8 cellular contexts compared by ENCODE assay signal in genomic region chr5:59040007-59040803, GRCh38.
DNase-seq lines count a peak whose midpoint lies in the region; ATAC-seq, FAIRE-seq and TF ChIP-seq lines count a peak whose summit lies in the region.

No MANE protein-coding gene starts in this region.

- H3K9ac ChIP-seq in parathyroid adenoma: no peak overlapping the region

- TF ChIP-seq CTCF in fibroblast of mammary gland (conservative IDR thresholded peaks at IDR 0.05; ENCODE audit: control insufficient read depth, insufficient read depth, low read depth, low read length): no peak
- TF ChIP-seq CTCF in parathyroid adenoma (IDR thresholded peaks at IDR 0.05): no peak

- DNase-seq in GM12892 (ENCODE audit: insufficient read length): no peak
- DNase-seq in SJSA1 (ENCODE audit: low read depth in 1 of 2, low spot score in 2 of 2): no peak
- peak; percentile 91 for DNase-seq in fibroblast of mammary gland (ENCODE audit: low read depth)
- DNase-seq in ACHN: no peak

- in situ Hi-C loops in ACHN (cut with HindIII; ENCODE audit: low pct_ligation_motif_present, low pct_unique_long_range_greater_than_20kb, low sequenced_read_pairs): no loop called here

- H3K4me3 ChIP-seq in SJSA1 (peak overlapping the region; percentile 66), fibroblast of mammary gland (ENCODE audit: control insufficient read depth, low read depth, low read length) (peak overlapping the region; percentile 70), parathyroid adenoma (ENCODE audit: low read depth, low read length) (peak overlapping the region; percentile 61)

- H3K9me3 ChIP-seq in SJSA1 (replicated peaks) (no peaks in the 10 kb centered on the region), parathyroid adenoma (ENCODE audit: control insufficient read depth, low read length) (no peaks in the 10 kb centered on the region)

- peak overlapping the region; percentile 93 for H2AFZ ChIP-seq in parathyroid adenoma

- no peaks in the 10 kb centered on the region for H3K36me3 ChIP-seq in SJSA1
- no peaks in the 10 kb centered on the region for H3K36me3 ChIP-seq in parathyroid adenoma (ENCODE audit: control insufficient read depth, insufficient read depth, low read length)

- H3K27ac ChIP-seq in SJSA1 (no peak overlapping the region), parathyroid adenoma (no peak overlapping the region)

- 0 out of 2 replicates have a peak, but pooled peaks cover 4% of the 10 kb centered on the region for H3K27me3 ChIP-seq in SJSA1 (replicated peaks)
- no peaks in the 10 kb centered on the region for H3K27me3 ChIP-seq in parathyroid adenoma (ENCODE audit: control insufficient read depth, insufficient read depth, low read length)

- peak; percentile 36 for FAIRE-seq in GM12892 (lab: Jason Lieb, UNC)

- H3K4me1 ChIP-seq in SJSA1 (replicated peaks): peaks cover 47% of the 10 kb centered on the region
- H3K4me1 ChIP-seq in parathyroid adenoma: peaks cover 12% of the 10 kb centered on the region

- no peak for ATAC-seq in HG03175 (IDR thresholded peaks at IDR 0.05; ENCODE audit: unreplicated experiment)
- ATAC-seq in GM18907 (IDR thresholded peaks at IDR 0.05; ENCODE audit: unreplicated experiment): no peak
- no peak for ATAC-seq in HG03439 (IDR thresholded peaks at IDR 0.05; ENCODE audit: unreplicated experiment)

- H3K79me2 ChIP-seq in parathyroid adenoma: no peaks in the 10 kb centered on the region

- TF ChIP-seq POLR2A in GM12892 (IDR thresholded peaks at IDR 0.05; ENCODE audit: low read depth, low read length): no peak

- peak overlapping the region; percentile 87 for H3K4me2 ChIP-seq in parathyroid adenoma (ENCODE audit: low read length)
